ENCODE assay signal across 9 cellular contexts in the genomic region with DNA sequence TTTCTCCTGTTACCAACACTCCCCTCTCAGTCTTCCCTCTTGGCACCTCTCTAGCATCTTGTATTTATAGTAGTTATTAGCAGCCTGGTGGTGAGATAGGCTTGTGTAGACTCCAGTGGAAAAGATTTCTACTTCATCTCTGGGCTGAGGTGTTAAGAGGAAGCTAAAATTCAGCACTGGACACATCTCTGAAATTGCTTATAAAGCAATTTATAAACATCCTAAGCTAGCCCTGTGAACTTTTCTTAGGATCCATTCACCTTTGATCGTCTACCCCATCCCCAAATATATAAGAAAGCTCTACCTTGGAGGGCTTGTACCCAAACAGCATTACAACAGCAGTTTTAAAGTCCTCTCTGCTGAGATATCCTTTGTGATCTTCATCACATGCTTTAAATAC. TPM values are rescaled to one million over a fixed set of nuclear protein-coding genes. Genes with fewer than 3 reads are reported as not detected.
DNase-seq lines count a peak whose midpoint lies in the region; ATAC-seq and TF ChIP-seq lines count a peak whose summit lies in the region.
"Had no signal": no experiment of that assay in that cellular context is flagged by ENCODE, and none has a peak within 500 bp of the region (broad histone marks: within the 10 kb centered on the region; RNA-seq: fewer than 3 reads in every experiment).

No MANE protein-coding gene starts in this region.

- peaks cover 29% of the 10 kb centered on the region for H3K36me3 Mint-ChIP-seq in activated naive CD4-positive, alpha-beta T cell treated with anti-CD3 and anti-CD28 coated beads for 36 hours (ENCODE audit: low read depth)
- peaks cover 55% of the 10 kb centered on the region for H3K36me3 Mint-ChIP-seq in stimulated activated effector memory CD8-positive, alpha-beta T cell treated with anti-CD3 and anti-CD28 coated beads, Interleukin-12 subunit alpha, Interleukin-12 subunit beta, amount 100 ng/mL, for 72 hours

- H3K4me3 ChIP-seq in SK-N-MC: peak overlapping the region; percentile 98
- peak overlapping the region; percentile 88 for H3K4me3 ChIP-seq in fibroblast of the aortic adventitia (ENCODE audit: low read depth, low read length)
- no peak overlapping the region for H3K4me3 ChIP-seq in tibial artery

- intact Hi-C loops in activated naive CD4-positive, alpha-beta T cell treated with anti-CD3 and anti-CD28 coated beads for 36 hours (cut with micrococcal nuclease): loop anchor here (2.0 to 10.0 kb wide), 9 partner anchors 649 to 1561 kb away; partner anchors contain the start of genes CCDC88C, EML5, GPR68 and PPP4R3A
- intact Hi-C loops in tibial artery (cut with DNase I; ENCODE audit: low total_unique reads): loop anchor here (10.0 kb wide), 1 partner anchor 871 kb away; no protein-coding TSS in a partner anchor

- H3K27ac ChIP-seq in SK-N-MC (no peak overlapping the region), tibial artery (no peak overlapping the region)

- ATAC-seq in stimulated activated effector memory CD8-positive, alpha-beta T cell treated with anti-CD3 and anti-CD28 coated beads, Interleukin-12 subunit alpha, Interleukin-12 subunit beta, amount 100 ng/mL, for 72 hours: no peak

- H3K27me3 Mint-ChIP-seq in activated naive CD4-positive, alpha-beta T cell treated with anti-CD3 and anti-CD28 coated beads for 36 hours (ENCODE audit: low read depth): no peaks in the 10 kb centered on the region

- H3K36me3 ChIP-seq in SK-N-MC (ENCODE audit: insufficient read depth, low read length) (peaks cover 14% of the 10 kb centered on the region), tibial artery (peaks cover 0 to 17% (median 0%) of the 10 kb centered on the region in 3 donors)

- no peak for DNase-seq in activated naive CD4-positive, alpha-beta T cell treated with anti-CD3 and anti-CD28 coated beads for 36 hours
- DNase-seq in activated naive CD4-positive, alpha-beta T cell (lab: John Stamatoyannopoulos, UW): no peak
- DNase-seq in SK-N-MC (ENCODE audit: low read depth, low spot score) (no peak), fibroblast of the aortic adventitia (ENCODE audit: low read depth) (no peak), DMS79 treated with DMSO at 0.1 percent for 48 hours (lab: John Stamatoyannopoulos, UW) (no peak), tibial artery (no peak), NCI-H345 (lab: John Stamatoyannopoulos, UW) (no peak)
- no peak for DNase-seq in stimulated activated effector memory CD8-positive, alpha-beta T cell treated with anti-CD3 and anti-CD28 coated beads, Interleukin-12 subunit alpha, Interleukin-12 subunit beta, amount 100 ng/mL, for 72 hours (ENCODE audit: low spot score in 2 of 2)
- DNase-seq: NCI-H2029 had no signal

- H3K27ac Mint-ChIP-seq in activated naive CD4-positive, alpha-beta T cell treated with anti-CD3 and anti-CD28 coated beads for 36 hours: no peak overlapping the region
- H3K27ac Mint-ChIP-seq in stimulated activated effector memory CD8-positive, alpha-beta T cell treated with anti-CD3 and anti-CD28 coated beads, Interleukin-12 subunit alpha, Interleukin-12 subunit beta, amount 100 ng/mL, for 72 hours: peak overlapping the region; percentile 94

- no peak for TF ChIP-seq CTCF in fibroblast of the aortic adventitia (IDR thresholded peaks at IDR 0.05; ENCODE audit: insufficient read depth, low read length)
- TF ChIP-seq CTCF in tibial artery (IDR thresholded peaks at IDR 0.05): no peak

- peaks cover 0 to 23% (median 15%) of the 10 kb centered on the region in 4 donors for H3K4me1 ChIP-seq in tibial artery

- no peaks in the 10 kb centered on the region for H3K27me3 ChIP-seq in tibial artery

- H3K9me3 Mint-ChIP-seq in activated naive CD4-positive, alpha-beta T cell treated with anti-CD3 and anti-CD28 coated beads for 36 hours: peaks cover 7% of the 10 kb centered on the region
- no peaks in the 10 kb centered on the region for H3K9me3 Mint-ChIP-seq in stimulated activated effector memory CD8-positive, alpha-beta T cell treated with anti-CD3 and anti-CD28 coated beads, Interleukin-12 subunit alpha, Interleukin-12 subunit beta, amount 100 ng/mL, for 72 hours

- H3K4me1 Mint-ChIP-seq in activated naive CD4-positive, alpha-beta T cell treated with anti-CD3 and anti-CD28 coated beads for 36 hours (ENCODE audit: low read depth): peaks cover 30% of the 10 kb centered on the region
- peaks cover 42% of the 10 kb centered on the region for H3K4me1 Mint-ChIP-seq in stimulated activated effector memory CD8-positive, alpha-beta T cell treated with anti-CD3 and anti-CD28 coated beads, Interleukin-12 subunit alpha, Interleukin-12 subunit beta, amount 100 ng/mL, for 72 hours

- no peaks in the 10 kb centered on the region for H3K9me3 ChIP-seq in SK-N-MC (ENCODE audit: low read depth, low read length)
- H3K9me3 ChIP-seq in tibial artery: no peaks in the 10 kb centered on the region

- H3K9ac ChIP-seq in SK-N-MC (ENCODE audit: insufficient read length): peak overlapping the region; percentile 80

- CTCF ChIA-PET in activated naive CD4-positive, alpha-beta T cell treated with anti-CD3 and anti-CD28 coated beads for 36 hours (lab: Charles Lee): interaction anchor here (1.0 to 9.6 kb wide), 2 partner anchors 11 to 14 kb away, joined by 3 to 70 read pairs; no protein-coding TSS in a partner anchor

- H3K4me3 Mint-ChIP-seq in activated naive CD4-positive, alpha-beta T cell treated with anti-CD3 and anti-CD28 coated beads for 36 hours: peak overlapping the region; percentile 94
- H3K4me3 Mint-ChIP-seq in stimulated activated effector memory CD8-positive, alpha-beta T cell treated with anti-CD3 and anti-CD28 coated beads, Interleukin-12 subunit alpha, Interleukin-12 subunit beta, amount 100 ng/mL, for 72 hours: peak overlapping the region; percentile 95

RNA-seq across cellular contexts. Expression of gene EFCAB11, which starts 0.9 kb away (rescaled TPM):
- total RNA-seq in activated naive CD4-positive, alpha-beta T cell treated with anti-CD3 and anti-CD28 coated beads for 36 hours: 1 to 10 TPM; 7.0 to 9.5 TPM
- total RNA-seq in fibroblast of the aortic adventitia (ENCODE audit: low replicate concordance): 3.2 and 11.1 TPM in 2 replicates

RNA-seq across cellular contexts. Expression of gene TDP1, which starts 2.1 kb away (rescaled TPM):
- 10 to 100 TPM; 77.0 to 77.2 TPM for total RNA-seq in activated naive CD4-positive, alpha-beta T cell treated with anti-CD3 and anti-CD28 coated beads for 36 hours
- 6.1 and 28.7 TPM in 2 replicates for total RNA-seq in fibroblast of the aortic adventitia (ENCODE audit: low replicate concordance)

Comparison
In these comparisons a context has a peak if more than half of its experiments do, and no peak if none do; other contexts are left out.
1. H3K4me3 ChIP-seq: peak in SK-N-MC (single experiment) and fibroblast of the aortic adventitia (single experiment); none in tibial artery (0 of 2).